8 cellular contexts compared by ENCODE assay signal in genomic region chr3:9791790-9792404, GRCh38. TPM values are rescaled to one million over a fixed set of nuclear protein-coding genes. Genes with fewer than 3 reads are reported as not detected.
DNase-seq lines count a peak whose midpoint lies in the region; ATAC-seq and TF ChIP-seq lines count a peak whose summit lies in the region.

No MANE protein-coding gene starts in this region.

- H3K4me1 Mint-ChIP-seq in activated B cell treated with CpG ODN at 0.5 μM for 24 hours = peaks cover 61% of the 10 kb centered on the region
- H3K4me1 Mint-ChIP-seq in stimulated activated effector memory CD8-positive, alpha-beta T cell treated with anti-CD3 and anti-CD28 coated beads, Interleukin-12 subunit alpha, Interleukin-12 subunit beta, amount 100 ng/mL, for 72 hours = peaks cover 62% of the 10 kb centered on the region

- H3K9me3 ChIP-seq in GM23248 (ENCODE audit: low read depth) = no peaks in the 10 kb centered on the region
- no peaks in the 10 kb centered on the region for H3K9me3 ChIP-seq in hepatocyte (ENCODE audit: low read depth)

- TF ChIP-seq CTCF in activated B cell treated with CpG ODN at 0.5 μM for 24 hours (IDR thresholded peaks at IDR 0.05) (no peak), hepatocyte (IDR thresholded peaks at IDR 0.05; ENCODE audit: poor library complexity) (no peak), GM10248 (IDR thresholded peaks at IDR 0.05; ENCODE audit: control extremely low read depth, extremely low read depth, low read depth, missing control alignments) (no peak)

- DNase-seq in GM23248 = no peak
- DNase-seq in activated B cell treated with CpG ODN at 0.5 μM for 24 hours = no peak
- no peak for DNase-seq in hepatocyte (ENCODE audit: low spot score)
- no peak for DNase-seq in stimulated activated effector memory CD8-positive, alpha-beta T cell treated with anti-CD3 and anti-CD28 coated beads, Interleukin-12 subunit alpha, Interleukin-12 subunit beta, amount 100 ng/mL, for 72 hours (ENCODE audit: low spot score in 2 of 2)
- DNase-seq in NCI-H1092 (lab: John Stamatoyannopoulos, UW) = no peak
- DNase-seq in GM10248 (ENCODE audit: extremely low spot score) = no peak
- no peak for DNase-seq in DMS79 (lab: John Stamatoyannopoulos, UW)

- H3K27ac ChIP-seq in GM23248 (peak overlapping the region; percentile 90), hepatocyte (peak overlapping the region; percentile 91)

- ATAC-seq in activated B cell treated with CpG ODN at 0.5 μM for 24 hours (ENCODE audit: low read depth) (no peak), HG03025 (IDR thresholded peaks at IDR 0.05; ENCODE audit: low FRiP score, unreplicated experiment) (no peak)
- no peak for ATAC-seq in stimulated activated effector memory CD8-positive, alpha-beta T cell treated with anti-CD3 and anti-CD28 coated beads, Interleukin-12 subunit alpha, Interleukin-12 subunit beta, amount 100 ng/mL, for 72 hours

- H3K27ac Mint-ChIP-seq in activated B cell treated with CpG ODN at 0.5 μM for 24 hours = peak overlapping the region; percentile 100
- peak overlapping the region; percentile 100 for H3K27ac Mint-ChIP-seq in stimulated activated effector memory CD8-positive, alpha-beta T cell treated with anti-CD3 and anti-CD28 coated beads, Interleukin-12 subunit alpha, Interleukin-12 subunit beta, amount 100 ng/mL, for 72 hours

- H3F3A ChIP-seq in GM23248 (ENCODE audit: insufficient read depth) = peaks cover 5% of the 10 kb centered on the region

- peaks cover 13% of the 10 kb centered on the region for H3K36me3 ChIP-seq in GM23248 (ENCODE audit: low read depth)
- no peaks in the 10 kb centered on the region for H3K36me3 ChIP-seq in hepatocyte (replicated peaks; ENCODE audit: insufficient read depth, low read depth)

- H3K9me3 Mint-ChIP-seq in activated B cell treated with CpG ODN at 0.5 μM for 24 hours = no peaks in the 10 kb centered on the region
- H3K9me3 Mint-ChIP-seq in stimulated activated effector memory CD8-positive, alpha-beta T cell treated with anti-CD3 and anti-CD28 coated beads, Interleukin-12 subunit alpha, Interleukin-12 subunit beta, amount 100 ng/mL, for 72 hours = no peaks in the 10 kb centered on the region

- peak overlapping the region; percentile 99 for H3K4me3 Mint-ChIP-seq in activated B cell treated with CpG ODN at 0.5 μM for 24 hours
- peak overlapping the region; percentile 83 for H3K4me3 Mint-ChIP-seq in stimulated activated effector memory CD8-positive, alpha-beta T cell treated with anti-CD3 and anti-CD28 coated beads, Interleukin-12 subunit alpha, Interleukin-12 subunit beta, amount 100 ng/mL, for 72 hours

- H3K4me1 ChIP-seq in GM23248 (ENCODE audit: insufficient read depth) (peaks cover 13% of the 10 kb centered on the region), hepatocyte (ENCODE audit: insufficient read depth) (peaks cover 15% of the 10 kb centered on the region)

- WGBS in GM23248 (ENCODE audit: low coverage in 1 of 2, low lambda C conversion rate in 2 of 2, missing lambda C conversion rate in 2 of 2), 2 experiments = 15 to 19% methylated on average over 11 to 14 of the region's 14 CpGs
- 21% methylated on average over 12 of the region's 14 CpGs for WGBS in hepatocyte (ENCODE audit: low lambda C conversion rate, missing lambda C conversion rate)

- H3K9ac ChIP-seq in GM23248 = peak overlapping the region; percentile 99

- H3K27me3 ChIP-seq in GM23248 (replicated peaks; ENCODE audit: insufficient read depth) = no peaks in the 10 kb centered on the region
- H3K27me3 ChIP-seq in hepatocyte = no peaks in the 10 kb centered on the region

- CTCF ChIA-PET in activated B cell treated with CpG ODN at 0.5 μM for 24 hours (lab: Charles Lee) (interaction anchor here (0.9 to 1.3 kb wide), 4 partner anchors 12 to 154 kb away, joined by 3 to 7 read pairs (median 4); partner anchors contain the start of gene CRELD1), GM10248 (lab: Yijun Ruan, JAX) (interaction anchor here (0.8 to 1.3 kb wide), 6 partner anchors 12 to 392 kb away, joined by 3 to 4 read pairs (median 3); partner anchors contain the start of gene OGG1)

- peaks cover 57% of the 10 kb centered on the region for H3K36me3 Mint-ChIP-seq in activated B cell treated with CpG ODN at 0.5 μM for 24 hours (ENCODE audit: low read depth)
- peaks cover 92% of the 10 kb centered on the region for H3K36me3 Mint-ChIP-seq in stimulated activated effector memory CD8-positive, alpha-beta T cell treated with anti-CD3 and anti-CD28 coated beads, Interleukin-12 subunit alpha, Interleukin-12 subunit beta, amount 100 ng/mL, for 72 hours

- no peaks in the 10 kb centered on the region for H3K27me3 Mint-ChIP-seq in activated B cell treated with CpG ODN at 0.5 μM for 24 hours

- H3K9me2 ChIP-seq in GM23248 (ENCODE audit: insufficient read depth) (no peaks in the 10 kb centered on the region), hepatocyte (replicated peaks; ENCODE audit: insufficient read depth) (no peaks in the 10 kb centered on the region)

- H3K4me3 ChIP-seq in GM23248 = peak overlapping the region; percentile 99
- peak overlapping the region; percentile 81 for H3K4me3 ChIP-seq in hepatocyte

- H3K4me2 ChIP-seq in GM23248 (ENCODE audit: unreplicated experiment) (peak overlapping the region; percentile 97), hepatocyte (peak overlapping the region; percentile 97)

- H3K79me2 ChIP-seq in GM23248 (ENCODE audit: insufficient read depth) = peaks cover 69% of the 10 kb centered on the region
- peaks cover 49% of the 10 kb centered on the region for H3K79me2 ChIP-seq in hepatocyte

- H4K20me1 ChIP-seq in GM23248 (ENCODE audit: insufficient read depth) (no peaks in the 10 kb centered on the region), hepatocyte (ENCODE audit: insufficient read depth, poor library complexity, severe bottlenecking) (peaks cover 4% of the 10 kb centered on the region)

- POLR2A ChIA-PET in activated B cell treated with CpG ODN at 0.5 μM for 24 hours (lab: Charles Lee) = interaction anchor here (0.8 to 6.2 kb wide), 20 partner anchors 10 to 529 kb away, joined by 3 to 146 read pairs (median 10); partner anchors contain the start of genes BRPF1, CRELD1, FANCD2 and JAGN1
- POLR2A ChIA-PET in GM10248 (lab: Yijun Ruan, JAX) = interaction anchor here (1.2 to 1.6 kb wide), 4 partner anchors 11 to 141 kb away, joined by 4 to 6 read pairs (median 4); partner anchors contain the start of gene OGG1

- H2AFZ ChIP-seq in GM23248 (peak overlapping the region; percentile 79), hepatocyte (peak overlapping the region; percentile 39)

- intact Hi-C loops in activated B cell treated with CpG ODN at 0.5 μM for 24 hours (cut with micrococcal nuclease) = loop anchor here (1.0 to 10.0 kb wide), 12 partner anchors 12 to 533 kb away; partner anchors contain the start of genes BRK1, BRPF1, CRELD1 and EMC3

- in situ Hi-C loops in GM23248 (cut with MboI) = no loop called here

RNA-seq across cellular contexts. Expression of gene TADA3, which starts 0.4 kb away (rescaled TPM):
- total RNA-seq in GM23248 (2014; rRNA removed; shearing (Covaris generic)) = 131 and 135 TPM in 2 replicates
- polyA plus RNA-seq in GM23248 (2016; fragmentation: Nextera tagmentation; extraction: Ambion mirVana) (85.1 and 87.7 TPM in 2 replicates), hepatocyte (55.5 and 61.2 TPM in 2 replicates)
- total RNA-seq in activated B cell treated with CpG ODN at 0.5 μM for 24 hours (43.8 and 44.7 TPM in 2 replicates), hepatocyte (65.5 and 70.4 TPM in 2 replicates)

RNA-seq across cellular contexts. Expression of gene ARPC4, which starts 1.0 kb away (rescaled TPM):
- 315 and 325 TPM in 2 replicates for total RNA-seq in GM23248 (2014; rRNA removed; shearing (Covaris generic))
- polyA plus RNA-seq in GM23248 (2016; fragmentation: Nextera tagmentation; extraction: Ambion mirVana) (182 and 190 TPM in 2 replicates), hepatocyte (132 and 149 TPM in 2 replicates)
- total RNA-seq in activated B cell treated with CpG ODN at 0.5 μM for 24 hours (315 and 338 TPM in 2 replicates), hepatocyte (175 and 182 TPM in 2 replicates)

RNA-seq across cellular contexts. Expression of gene TTLL3, which starts 18.2 kb away (rescaled TPM):
- 30.3 and 31.1 TPM in 2 replicates for total RNA-seq in GM23248 (2014; rRNA removed; shearing (Covaris generic))
- 20.1 and 26.9 TPM in 2 replicates for polyA plus RNA-seq in GM23248 (2016; fragmentation: Nextera tagmentation; extraction: Ambion mirVana)
- total RNA-seq in activated B cell treated with CpG ODN at 0.5 μM for 24 hours = 51.4 and 61.9 TPM in 2 replicates
- 20.5 and 21.5 TPM in 2 replicates for total RNA-seq in hepatocyte
- 27.4 and 52.2 TPM in 2 replicates for polyA plus RNA-seq in hepatocyte

RNA-seq across cellular contexts. Expression of gene CAMK1, which starts 22.1 kb away (rescaled TPM):
- total RNA-seq in GM23248 (2014; rRNA removed; shearing (Covaris generic)) = 26.9 and 30.6 TPM in 2 replicates
- 27.7 and 28.3 TPM in 2 replicates for polyA plus RNA-seq in GM23248 (2016; fragmentation: Nextera tagmentation; extraction: Ambion mirVana)
- 0.69 and 1.7 TPM in 2 replicates for total RNA-seq in activated B cell treated with CpG ODN at 0.5 μM for 24 hours
- 9.7 and 11.8 TPM in 2 replicates for total RNA-seq in hepatocyte
- 12.4 and 16.1 TPM in 2 replicates for polyA plus RNA-seq in hepatocyte

RNA-seq across cellular contexts. Expression of gene OGG1, which starts 42.1 kb away (rescaled TPM):
- total RNA-seq in GM23248 (2014; rRNA removed; shearing (Covaris generic)) = 18.0 and 36.5 TPM in 2 replicates
- polyA plus RNA-seq in GM23248 (2016; fragmentation: Nextera tagmentation; extraction: Ambion mirVana) (23.0 and 24.6 TPM in 2 replicates), hepatocyte (43.2 and 48.9 TPM in 2 replicates)
- total RNA-seq in activated B cell treated with CpG ODN at 0.5 μM for 24 hours (43.5 and 60.7 TPM in 2 replicates), hepatocyte (34.7 and 38.7 TPM in 2 replicates)
